Comparison of ENCODE assay signal across 1 cellular context in the genomic region with DNA sequence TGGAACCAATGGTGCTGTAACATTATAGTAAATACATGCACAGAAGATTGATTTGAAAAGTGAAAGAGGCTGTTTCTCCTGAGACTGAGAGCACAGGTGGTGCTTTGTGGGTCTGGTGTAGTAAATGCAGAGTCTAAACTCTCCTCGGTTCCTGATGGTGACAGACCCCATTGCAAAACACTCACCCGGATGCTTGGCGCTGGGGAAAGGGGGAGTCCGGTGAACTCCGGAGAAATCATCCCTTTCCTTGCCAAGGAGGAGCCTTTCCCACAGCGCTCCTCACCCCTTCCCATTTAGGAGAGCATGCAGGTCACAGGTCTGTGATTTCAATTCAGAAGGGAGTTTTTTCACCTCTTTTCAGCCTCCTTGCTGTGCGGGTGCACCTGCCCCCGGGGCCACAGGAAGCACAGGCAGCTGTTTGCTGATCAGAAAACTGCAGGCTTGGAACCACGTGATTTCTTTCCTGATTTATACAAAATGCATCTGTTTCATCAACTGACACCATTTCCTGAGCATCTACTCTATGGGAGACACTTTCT.
TF ChIP-seq lines count a peak whose summit lies in the region.

No MANE protein-coding gene starts in this region.

TF ChIP-seq in GM23338, 12 proteins besides CTCF, POLR2A, EP300 and RAD21 (continued from another document):
- TF ChIP-seq, protein P1, sequence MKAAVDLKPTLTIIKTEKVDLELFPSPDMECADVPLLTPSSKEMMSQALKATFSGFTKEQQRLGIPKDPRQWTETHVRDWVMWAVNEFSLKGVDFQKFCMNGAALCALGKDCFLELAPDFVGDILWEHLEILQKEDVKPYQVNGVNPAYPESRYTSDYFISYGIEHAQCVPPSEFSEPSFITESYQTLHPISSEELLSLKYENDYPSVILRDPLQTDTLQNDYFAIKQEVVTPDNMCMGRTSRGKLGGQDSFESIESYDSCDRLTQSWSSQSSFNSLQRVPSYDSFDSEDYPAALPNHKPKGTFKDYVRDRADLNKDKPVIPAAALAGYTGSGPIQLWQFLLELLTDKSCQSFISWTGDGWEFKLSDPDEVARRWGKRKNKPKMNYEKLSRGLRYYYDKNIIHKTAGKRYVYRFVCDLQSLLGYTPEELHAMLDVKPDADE (IDR thresholded peaks at IDR 0.05) = no peak
- no peak for TF ChIP-seq EZH2 (IDR thresholded peaks at IDR 0.05; ENCODE audit: low read depth, unreplicated experiment)
- TF ChIP-seq ZNF114 (CRISPR knock-in tag; IDR thresholded peaks at IDR 0.05) = no peak
- TF ChIP-seq POLR2AphosphoS5 (IDR thresholded peaks at IDR 0.05; ENCODE audit: low read depth) = no peak
- TF ChIP-seq JUNB (IDR thresholded peaks at IDR 0.05; ENCODE audit: unreplicated experiment) = no peak
- no peak for TF ChIP-seq STAT1 (IDR thresholded peaks at IDR 0.05; ENCODE audit: unreplicated experiment)
